In the genomic region with DNA sequence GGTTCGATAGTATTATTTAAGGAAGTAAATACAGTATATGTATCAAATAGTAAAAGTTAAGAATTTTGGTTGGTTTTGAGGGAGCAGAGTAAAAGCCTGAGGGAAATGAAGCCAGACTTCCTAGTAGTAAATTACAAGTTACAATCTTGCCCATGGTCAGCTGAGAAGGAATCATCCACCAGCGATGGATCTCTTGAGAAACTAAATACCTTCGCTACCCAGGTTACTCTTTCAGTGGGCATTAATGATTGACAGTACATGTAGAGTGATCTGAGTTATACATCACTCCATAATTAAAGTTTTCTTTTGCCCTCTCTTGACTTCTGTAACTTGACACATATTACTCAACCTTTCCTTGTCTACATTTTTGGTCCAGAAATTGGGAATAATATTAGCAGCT, we compare ENCODE assay signal across 30 cellular contexts.
"Had no signal": no experiment of that assay in that cellular context is flagged by ENCODE, and none has a peak within 500 bp of the region (broad histone marks: within the 10 kb centered on the region; RNA-seq: fewer than 3 reads in every experiment).

No MANE protein-coding gene starts in this region.

- FAIRE-seq: K562, RCC 7860 had no signal

- H2AFZ ChIP-seq: PC-9 had no signal

- H3K4me3 ChIP-seq: ascending aorta, cardiac muscle cell, K562, PC-9 had no signal

- H3K36me3 ChIP-seq: ascending aorta, cardiac muscle cell, WERI-Rb-1 had no signal

- H3K9me3 ChIP-seq: ascending aorta had no signal

- H3K4me2 ChIP-seq: PC-9 had no signal

- H3K4me1 ChIP-seq: ascending aorta had no signal

- ATAC-seq: activated CD8-positive, alpha-beta memory T cell treated with anti-CD3 and anti-CD28 coated beads, Interleukin-2, amount 10 ng/mL, durations not matched to agents 7 days and 5 days; activated naive CD8-positive, alpha-beta T cell treated with anti-CD3 and anti-CD28 coated beads, Interleukin-2, amount 50 U/mL, for 24 hours; K562; Right ventricle myocardium inferior; SK-N-SH treated with all-trans-retinoic acid at 6 μM for 48 hours; T-cell had no signal

- H3K27ac ChIP-seq: ascending aorta, cardiac muscle cell, PC-9, RWPE1, WERI-Rb-1 had no signal

- H3K27me3 ChIP-seq: ascending aorta had no signal

- DNase-seq: activated CD4-positive, alpha-beta memory T cell treated with anti-CD3 and anti-CD28 coated beads, Interleukin-2, amount 10 ng/mL, durations not matched to agents 7 days and 5 days; activated CD4-positive, alpha-beta T cell treated with anti-CD3 and anti-CD28 coated beads for 1 hour; activated CD4-positive, alpha-beta T cell treated with anti-CD3 and anti-CD28 coated beads for 48 hours; activated CD4-positive, CD25-positive, alpha-beta regulatory T cell; activated CD8-positive, alpha-beta memory T cell treated with anti-CD3 and anti-CD28 coated beads for 24 hours; activated CD8-positive, alpha-beta memory T cell treated with anti-CD3 and anti-CD28 coated beads, Interleukin-2, amount 10 ng/mL, durations not matched to agents 7 days and 5 days; activated CD8-positive, alpha-beta memory T cell treated with anti-CD3 and anti-CD28 coated beads, Interleukin-2, amount 50 U/mL, for 48 hours; activated effector memory CD4-positive, alpha-beta T cell treated with Interleukin-2 at 50 U/mL for 16 hours; activated naive CD4-positive, alpha-beta T cell treated with anti-CD3 and anti-CD28 coated beads, Interleukin-2, amount 10 ng/mL, durations not matched to agents 7 days and 5 days; activated naive CD8-positive, alpha-beta T cell treated with anti-CD3 and anti-CD28 coated beads, Interleukin-2, amount 50 U/mL, for 24 hours; activated T-cell treated with anti-CD3 and anti-CD28 coated beads, Interleukin-2, amount 50 U/mL, for 48 hours; amniotic stem cell; NCI-H1092 treated with DMSO at 0.1 percent for 48 hours; NCI-H1417; NCI-H187 treated with DMSO at 0.1 percent for 48 hours; NCI-H2081; NCI-H524 treated with DMSO at 0.1 percent for 48 hours; PC-9; SIG-M5; T-cell; T-helper 2 cell; T-helper 9 cell; WERI-Rb-1 had no signal
